ENCODE assay signal across 8 cellular contexts in genomic region chr11:60378359-60378758, GRCh38. TPM values are rescaled to one million over a fixed set of nuclear protein-coding genes. Genes with fewer than 3 reads are reported as not detected.
A peak's percentile ranks its signal among the peaks of the same experiment; 100 is the strongest.
DNase-seq lines count a peak whose midpoint lies in the region; ATAC-seq and TF ChIP-seq lines count a peak whose summit lies in the region.

MS4A7 (plus strand) TSS chr11:60378532; CDS start chr11:60383142, 4,610 bp downstream.

- H3K9me3 ChIP-seq in T-helper 17 cell (ENCODE audit: control insufficient read depth, low read length, poor library complexity, severe bottlenecking): no peaks in the 10 kb centered on the region

- H3K9me3 Mint-ChIP-seq in nephron progenitor cell: no peaks in the 10 kb centered on the region

- H3K36me3 Mint-ChIP-seq in T-helper 17 cell (ENCODE audit: low read depth) (no peaks in the 10 kb centered on the region), nephron progenitor cell (ENCODE audit: low read depth) (no peaks in the 10 kb centered on the region)

- TF ChIP-seq POLR2A in GM19193 (IDR thresholded peaks at IDR 0.05; ENCODE audit: extremely low read depth, insufficient read depth, insufficient read length): peak; percentile 35

- H3K27ac Mint-ChIP-seq in T-helper 17 cell (no peak within 1 kb of the TSS), nephron progenitor cell (no peak within 1 kb of the TSS)

- H3K27me3 Mint-ChIP-seq in T-helper 17 cell (peaks cover 66% of the 10 kb centered on the region), nephron progenitor cell (ENCODE audit: low read depth, poor library complexity) (peaks cover 8% of the 10 kb centered on the region)

- ATAC-seq in HG03064 (IDR thresholded peaks at IDR 0.05; ENCODE audit: low read depth, unreplicated experiment) (peak; percentile 89), T-helper 17 cell (peak; percentile 74)

- H3K4me1 Mint-ChIP-seq in T-helper 17 cell (no peaks in the 10 kb centered on the region), nephron progenitor cell (peaks cover 5% of the 10 kb centered on the region)

- no peak for DNase-seq in T-helper 17 cell
- peak; percentile 12 for DNase-seq in nephron progenitor cell
- no peak for DNase-seq in NCI-H187 treated with DMSO at 0.1 percent for 48 hours (lab: John Stamatoyannopoulos, UW)
- DNase-seq in NCI-H2029 treated with DMSO at 0.1 percent for 48 hours (lab: John Stamatoyannopoulos, UW): no peak
- DNase-seq in retina: no peak
- no peak for DNase-seq in activated CD4-positive, alpha-beta T cell treated with anti-CD3 and anti-CD28 coated beads, Interleukin-2, amount 50 U/mL, for 4 hours

- TF ChIP-seq CTCF in nephron progenitor cell (IDR thresholded peaks at IDR 0.05): no peak

- H3K4me3 Mint-ChIP-seq in T-helper 17 cell (peak within 1 kb of the TSS; percentile 46), nephron progenitor cell (no peak within 1 kb of the TSS)

RNA-seq across cellular contexts. Expression of gene MS4A7, which starts in this region (rescaled TPM):
- total RNA-seq in T-helper 17 cell: 1 to 10 TPM in 1 of 2 donors, under 1 TPM in 1; 0.21 to 4.7 TPM
